ENCODE assay signal across 26 cellular contexts in the genomic region with DNA sequence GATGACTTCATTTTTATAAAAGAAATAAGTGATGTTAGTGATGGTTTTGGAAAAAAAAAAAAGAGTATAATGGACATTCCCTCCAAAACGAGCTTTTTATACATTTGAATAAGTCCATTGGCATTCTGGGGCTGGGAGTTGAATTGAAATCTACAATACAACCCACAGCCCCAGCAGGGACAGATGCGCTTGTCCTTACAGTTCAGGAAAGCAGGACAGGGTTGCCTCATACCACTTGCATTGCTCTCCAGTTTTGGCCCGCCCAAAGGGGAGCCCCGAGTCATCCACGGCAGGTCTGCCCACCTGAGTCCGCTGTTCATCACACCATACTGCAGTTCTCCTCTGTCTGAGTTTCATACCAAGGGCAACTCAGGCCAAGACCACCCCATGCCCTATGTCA.
"Had no signal": no experiment of that assay in that cellular context is flagged by ENCODE, and none has a peak within 500 bp of the region (broad histone marks: within the 10 kb centered on the region; RNA-seq: fewer than 3 reads in every experiment).

No MANE protein-coding gene starts in this region.

- H3K9ac ChIP-seq: neural progenitor cell had no signal

- H3K9me3 ChIP-seq: gastrocnemius medialis, right atrium auricular region, spleen, suprapubic skin, tibial artery had no signal

- H3K4me2 ChIP-seq: neural progenitor cell had no signal

- DNase-seq: activated CD4-positive, alpha-beta memory T cell treated with anti-CD3 and anti-CD28 coated beads, Interleukin-2, amount 10 ng/mL, durations not matched to agents 7 days and 5 days; activated CD4-positive, alpha-beta T cell treated with anti-CD3 and anti-CD28 coated beads, Interleukin-2, amount 10 ng/mL, durations not matched to agents 7 days and 5 days; activated CD8-positive, alpha-beta memory T cell treated with anti-CD3 and anti-CD28 coated beads, Interleukin-2, amount 50 U/mL, for 48 hours; activated naive CD4-positive, alpha-beta T cell; activated naive CD8-positive, alpha-beta T cell treated with anti-CD3 and anti-CD28 coated beads, Interleukin-2, amount 10 ng/mL, durations not matched to agents 7 days and 5 days; activated T-cell treated with anti-CD3 and anti-CD28 coated beads, Interleukin-2, amount 50 U/mL, for 48 hours; amniotic stem cell; caudate nucleus; cortex of kidney; effector memory CD8-positive, alpha-beta T cell; erythroblast; gastrocnemius medialis; hippocampal formation; kidney; left colon; naive B cell; spleen; stimulated activated naive CD4-positive, alpha-beta T cell; tibial artery had no signal

- H3K4me3 Mint-ChIP-seq: activated CD4-positive, alpha-beta memory T cell treated with anti-CD3 and anti-CD28 coated beads, Interleukin-2, amount 10 ng/mL, durations not matched to agents 7 days and 5 days; activated CD4-positive, alpha-beta T cell treated with anti-CD3 and anti-CD28 coated beads, Interleukin-2, amount 10 ng/mL, durations not matched to agents 7 days and 5 days; activated naive CD8-positive, alpha-beta T cell treated with anti-CD3 and anti-CD28 coated beads, Interleukin-2, amount 10 ng/mL, durations not matched to agents 7 days and 5 days; effector memory CD8-positive, alpha-beta T cell; mesothelial cell of epicardium; naive B cell; neural progenitor cell had no signal

- H3K9me3 Mint-ChIP-seq: activated CD4-positive, alpha-beta memory T cell treated with anti-CD3 and anti-CD28 coated beads, Interleukin-2, amount 10 ng/mL, durations not matched to agents 7 days and 5 days; activated CD4-positive, alpha-beta T cell treated with anti-CD3 and anti-CD28 coated beads, Interleukin-2, amount 10 ng/mL, durations not matched to agents 7 days and 5 days; activated naive CD8-positive, alpha-beta T cell treated with anti-CD3 and anti-CD28 coated beads, Interleukin-2, amount 10 ng/mL, durations not matched to agents 7 days and 5 days; effector memory CD8-positive, alpha-beta T cell; mesothelial cell of epicardium; naive B cell; neural progenitor cell had no signal

- H3K36me3 ChIP-seq: gastrocnemius medialis, neural progenitor cell had no signal

- ATAC-seq: activated CD4-positive, CD25-positive, alpha-beta regulatory T cell treated with anti-CD3 and anti-CD28 coated beads, Interleukin-2, amount 50 U/mL, for 24 hours; effector memory CD8-positive, alpha-beta T cell; gastrocnemius medialis had no signal

- H3K27me3 Mint-ChIP-seq: activated CD4-positive, alpha-beta memory T cell treated with anti-CD3 and anti-CD28 coated beads, Interleukin-2, amount 10 ng/mL, durations not matched to agents 7 days and 5 days; activated CD4-positive, alpha-beta T cell treated with anti-CD3 and anti-CD28 coated beads, Interleukin-2, amount 10 ng/mL, durations not matched to agents 7 days and 5 days; activated naive CD8-positive, alpha-beta T cell treated with anti-CD3 and anti-CD28 coated beads, Interleukin-2, amount 10 ng/mL, durations not matched to agents 7 days and 5 days; effector memory CD8-positive, alpha-beta T cell; naive B cell had no signal

- H3K27me3 ChIP-seq: gastrocnemius medialis, neural progenitor cell, right atrium auricular region, spleen, suprapubic skin, tibial artery had no signal

- H3K27ac ChIP-seq: gastrocnemius medialis, neural progenitor cell, right atrium auricular region, spleen, suprapubic skin, tibial artery, VCaP had no signal

- H3K4me3 ChIP-seq: gastrocnemius medialis, neural progenitor cell, right atrium auricular region, spleen, suprapubic skin, tibial artery had no signal

- H3K4me1 Mint-ChIP-seq: mesothelial cell of epicardium, neural progenitor cell had no signal

- H3K4me1 ChIP-seq: neural progenitor cell had no signal

- H2AFZ ChIP-seq: neural progenitor cell had no signal

- H3K27ac Mint-ChIP-seq: activated CD4-positive, alpha-beta memory T cell treated with anti-CD3 and anti-CD28 coated beads, Interleukin-2, amount 10 ng/mL, durations not matched to agents 7 days and 5 days; activated CD4-positive, alpha-beta T cell treated with anti-CD3 and anti-CD28 coated beads, Interleukin-2, amount 10 ng/mL, durations not matched to agents 7 days and 5 days; activated naive CD8-positive, alpha-beta T cell treated with anti-CD3 and anti-CD28 coated beads, Interleukin-2, amount 10 ng/mL, durations not matched to agents 7 days and 5 days; mesothelial cell of epicardium; neural progenitor cell had no signal

- FAIRE-seq: astrocyte, kidney had no signal
